ENCODE assay signal across 24 cellular contexts in the genomic region with DNA sequence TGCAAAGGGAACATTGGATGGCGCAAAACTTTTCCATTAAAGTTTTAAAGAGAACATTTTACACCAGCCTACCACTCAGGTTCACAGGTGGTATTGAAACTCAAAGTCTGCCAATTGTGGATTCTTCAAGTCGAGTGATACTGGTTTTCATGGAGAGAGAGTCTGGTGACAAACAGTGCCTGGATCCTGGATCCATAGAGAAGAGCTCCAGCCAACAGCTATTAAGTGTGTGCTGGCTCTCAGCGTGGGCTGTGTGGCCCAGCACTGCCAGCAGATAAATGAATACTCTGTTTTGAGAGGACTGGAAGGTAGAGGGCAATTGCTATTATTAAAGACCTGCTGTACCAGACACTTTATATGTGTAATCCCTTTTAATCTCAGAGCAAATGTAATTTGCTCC.
DNase-seq lines count a peak whose midpoint lies in the region; ATAC-seq and TF ChIP-seq lines count a peak whose summit lies in the region.
"Had no signal": no experiment of that assay in that cellular context is flagged by ENCODE, and none has a peak within 500 bp of the region (broad histone marks: within the 10 kb centered on the region; RNA-seq: fewer than 3 reads in every experiment).

No MANE protein-coding gene starts in this region.

- H3K27ac ChIP-seq in GM23338 (ENCODE audit: low read depth) (no peak overlapping the region), trophoblast cell (ENCODE audit: low read depth, low read length) (no peak overlapping the region), suprapubic skin (no peak overlapping the region)
- H3K27ac ChIP-seq: A549; BLaER1 treated with 17β-estradiol and CSF1 and Interleukin-3, amounts not matched to agents 10 nM and 100 nM; GM23248 had no signal

- H3K79me1 ChIP-seq in trophoblast cell (ENCODE audit: low read length): no peaks in the 10 kb centered on the region

- no peaks in the 10 kb centered on the region for H3F3A ChIP-seq in GM23338 (replicated peaks; ENCODE audit: low read depth)

- H2BK5ac ChIP-seq in trophoblast cell (ENCODE audit: low read depth, low read length, poor library complexity): no peak overlapping the region

- no peak overlapping the region for H4K91ac ChIP-seq in trophoblast cell (ENCODE audit: low read depth, low read length)

- H3K79me2 ChIP-seq in GM23338 (replicated peaks; ENCODE audit: insufficient read depth): no peaks in the 10 kb centered on the region
- no peaks in the 10 kb centered on the region for H3K79me2 ChIP-seq in trophoblast cell (ENCODE audit: control insufficient read depth, insufficient read depth, low read length, poor library complexity)

- TF ChIP-seq EP300 in suprapubic skin (IDR thresholded peaks at IDR 0.05): no peak

- DNase-seq in NCI-H82 (lab: John Stamatoyannopoulos, UW): peak; percentile 25
- no peak for DNase-seq in NCI-H82 treated with DMSO at 0.1 percent for 48 hours (lab: John Stamatoyannopoulos, UW; ENCODE audit: unreplicated experiment)
- DNase-seq in GM23338 (ENCODE audit: low spot score): no peak
- DNase-seq in NCI-H526 treated with DMSO at 0.1 percent for 48 hours (lab: John Stamatoyannopoulos, UW): peak; percentile 71
- no peak for DNase-seq in trophoblast cell
- DNase-seq in suprapubic skin (ENCODE audit: low spot score in 2 of 2): no peak
- DNase-seq in cerebellar cortex (ENCODE audit: low spot score): no peak
- DNase-seq: 8988T; ACHN; AML-193; BE2C; CD4-positive, alpha-beta T cell; CD8-positive, alpha-beta memory T cell; DMS 273 treated with DMSO at 0.1 percent for 48 hours; DMS79; EL; GDM1; GM23248; H9 had no signal

- no peaks in the 10 kb centered on the region for H3K9me3 Mint-ChIP-seq in GM23338
- H3K9me3 Mint-ChIP-seq: CD14-positive monocyte; CD4-positive, alpha-beta T cell; CD8-positive, alpha-beta memory T cell; H9 had no signal

- H3K18ac ChIP-seq in trophoblast cell (ENCODE audit: low read length): no peak overlapping the region

- no peaks in the 10 kb centered on the region for H3K4me1 Mint-ChIP-seq in GM23338
- H3K4me1 Mint-ChIP-seq: H9 had no signal

- no peak overlapping the region for H2AK5ac ChIP-seq in trophoblast cell (ENCODE audit: low read length)

- H3K36me3 Mint-ChIP-seq in GM23338 (ENCODE audit: low read depth): no peaks in the 10 kb centered on the region
- H3K36me3 Mint-ChIP-seq: CD14-positive monocyte; CD8-positive, alpha-beta memory T cell had no signal

- TF ChIP-seq CTCF in GM23338 (conservative IDR thresholded peaks at IDR 0.05; ENCODE audit: low read depth in 2 of 2): no peak
- no peak for TF ChIP-seq CTCF in suprapubic skin (IDR thresholded peaks at IDR 0.05)

- no CpG with 5 or more reads among the region's 3 CpGs for WGBS in trophoblast cell (ENCODE audit: extremely low coverage, insufficient coverage, insufficient read length)
- WGBS in suprapubic skin: 60% methylated on average over 3 of the region's 3 CpGs

- no peak for ATAC-seq in GM23338
- ATAC-seq: A549, GM12878, HCT116 had no signal

- TF ChIP-seq POLR2A in suprapubic skin (IDR thresholded peaks at IDR 0.05): no peak

- H3K9ac ChIP-seq in trophoblast cell (ENCODE audit: low read length): peak overlapping the region; percentile 10
- H3K9ac ChIP-seq: BLaER1 treated with 17β-estradiol and CSF1 and Interleukin-3, amounts not matched to agents 10 nM and 100 nM; GM23248 had no signal

- H3K4me3 Mint-ChIP-seq in GM23338: no peak overlapping the region
- H3K4me3 Mint-ChIP-seq: CD14-positive monocyte; CD4-positive, alpha-beta T cell; CD8-positive, alpha-beta memory T cell; H9 had no signal

- no peak overlapping the region for H3K27ac Mint-ChIP-seq in GM23338
- H3K27ac Mint-ChIP-seq: CD14-positive monocyte; CD4-positive, alpha-beta T cell; CD8-positive, alpha-beta memory T cell; H9 had no signal

- H3K4me1 ChIP-seq in GM23338 (ENCODE audit: insufficient read depth): no peaks in the 10 kb centered on the region
- no peaks in the 10 kb centered on the region for H3K4me1 ChIP-seq in trophoblast cell (ENCODE audit: control insufficient read depth in 1 of 2, insufficient read depth in 2 of 2, low read length in 2 of 2)
- H3K4me1 ChIP-seq in suprapubic skin: no peaks in the 10 kb centered on the region
- H3K4me1 ChIP-seq: A549 had no signal

- no peaks in the 10 kb centered on the region for H3K9me3 ChIP-seq in trophoblast cell (ENCODE audit: insufficient read depth, low read depth, low read length)
- no peaks in the 10 kb centered on the region for H3K9me3 ChIP-seq in suprapubic skin
- H3K9me3 ChIP-seq: A549; BE2C; BLaER1 treated with 17β-estradiol and CSF1 and Interleukin-3, amounts not matched to agents 10 nM and 100 nM had no signal

- H3K4ac ChIP-seq in trophoblast cell (ENCODE audit: low read depth, low read length): no peak overlapping the region

- H2AFZ ChIP-seq in GM23338 (0 out of 2 replicates have a peak overlapping the region, but pooled peaks have one; percentile 35), trophoblast cell (ENCODE audit: insufficient read depth, low read length, poor library complexity) (no peak overlapping the region)
- H2AFZ ChIP-seq: GM23248 had no signal

- no peak overlapping the region for H2BK12ac ChIP-seq in trophoblast cell (ENCODE audit: low read length)

- H3K14ac ChIP-seq in trophoblast cell (ENCODE audit: low read length): no peak overlapping the region

- no peak overlapping the region for H4K12ac ChIP-seq in trophoblast cell (ENCODE audit: low read depth, low read length)

- H4K20me1 ChIP-seq in GM23338 (replicated peaks; ENCODE audit: insufficient read depth): no peaks in the 10 kb centered on the region
- H4K20me1 ChIP-seq: BLaER1 treated with 17β-estradiol and CSF1 and Interleukin-3, amounts not matched to agents 10 nM and 100 nM had no signal

- H3K4me2 ChIP-seq in GM23338 (no peak overlapping the region), trophoblast cell (ENCODE audit: low read length) (no peak overlapping the region)
- H3K4me2 ChIP-seq: A549; BLaER1 treated with 17β-estradiol and CSF1 and Interleukin-3, amounts not matched to agents 10 nM and 100 nM had no signal

- no peak overlapping the region for H4K8ac ChIP-seq in trophoblast cell (ENCODE audit: low read depth, low read length)

- H3K27me3 ChIP-seq in GM23338 (ENCODE audit: insufficient read depth) (peaks cover 3% of the 10 kb centered on the region; the same call in 1 of the 2 replicates), trophoblast cell (ENCODE audit: insufficient read depth, low read length) (no peaks in the 10 kb centered on the region), suprapubic skin (no peaks in the 10 kb centered on the region)
- H3K27me3 ChIP-seq: BE2C; BLaER1 treated with 17β-estradiol and CSF1 and Interleukin-3, amounts not matched to agents 10 nM and 100 nM had no signal

- H3K23ac ChIP-seq in trophoblast cell (ENCODE audit: low read length): no peak overlapping the region

- no peak overlapping the region for H3K4me3 ChIP-seq in GM23338
- H3K4me3 ChIP-seq in trophoblast cell (ENCODE audit: low read depth, low read length): no peak overlapping the region
- no peak overlapping the region for H3K4me3 ChIP-seq in suprapubic skin
- H3K4me3 ChIP-seq: A549; BLaER1 treated with 17β-estradiol and CSF1 and Interleukin-3, amounts not matched to agents 10 nM and 100 nM; GM12878; GM23248 had no signal

- peaks cover 2% of the 10 kb centered on the region for H3K27me3 Mint-ChIP-seq in GM23338 (ENCODE audit: insufficient read depth, low read depth, poor library complexity)

- H3K9me2 ChIP-seq in GM23338 (ENCODE audit: insufficient read depth): 0 out of 2 replicates have a peak, but pooled peaks cover 2% of the 10 kb centered on the region

- H3K36me3 ChIP-seq in GM23338 (ENCODE audit: insufficient read depth) (no peaks in the 10 kb centered on the region), trophoblast cell (ENCODE audit: control insufficient read depth in 1 of 2, insufficient read depth in 2 of 2, low read length in 2 of 2) (no peaks in the 10 kb centered on the region), suprapubic skin (no peaks in the 10 kb centered on the region)
- H3K36me3 ChIP-seq: BE2C; BLaER1 treated with 17β-estradiol and CSF1 and Interleukin-3, amounts not matched to agents 10 nM and 100 nM had no signal

- no peak overlapping the region for H2BK120ac ChIP-seq in trophoblast cell (ENCODE audit: insufficient read depth, low read length, poor library complexity)

TF ChIP-seq in GM23338, 12 proteins besides CTCF, POLR2A, EP300 and RAD21:
- TF ChIP-seq ZNF114 (CRISPR knock-in tag; IDR thresholded peaks at IDR 0.05): no peak

Comparison
In these comparisons a context has a peak if more than half of its experiments do, and no peak if none do; other contexts are left out.
1. DNase-seq: peak in NCI-H82 (single experiment) and NCI-H526 treated with DMSO at 0.1 percent for 48 hours (single experiment); none in NCI-H82 treated with DMSO at 0.1 percent for 48 hours (single experiment), GM23338 (single experiment), trophoblast cell (0 of 2), suprapubic skin (0 of 2) and cerebellar cortex (single experiment).